In the genomic region with DNA sequence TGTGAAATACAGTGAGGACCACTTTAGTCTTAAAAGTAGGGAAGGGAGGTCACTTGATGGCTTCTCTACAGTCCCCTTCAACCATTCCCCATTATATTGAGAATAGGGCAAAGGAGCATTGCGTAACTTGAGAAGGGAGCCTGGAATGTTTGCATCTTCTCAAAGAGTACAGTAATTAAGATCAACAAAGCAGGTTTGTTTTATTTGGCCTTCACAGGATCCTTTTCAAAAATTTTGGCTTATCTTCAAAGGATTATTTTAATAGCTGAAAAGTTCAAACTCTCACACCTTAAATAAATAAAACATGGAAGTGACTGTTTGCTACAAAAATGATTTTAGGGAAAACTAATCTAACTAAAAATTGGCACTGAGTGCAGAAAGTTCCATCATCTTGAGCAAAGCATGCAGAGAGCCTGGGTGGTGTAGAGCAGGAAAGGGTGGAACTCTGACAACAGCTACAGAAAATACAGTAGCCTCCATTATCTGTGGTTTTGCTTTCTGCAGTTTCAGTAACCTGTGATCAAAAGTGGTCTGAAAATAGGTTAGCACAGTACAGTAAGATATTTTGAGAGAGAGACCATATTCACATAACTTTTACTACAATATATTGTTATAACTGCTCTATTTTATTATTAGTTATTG, we compare ENCODE assay signal across 8 cellular contexts.
DNase-seq lines count a peak whose midpoint lies in the region; ATAC-seq, FAIRE-seq and TF ChIP-seq lines count a peak whose summit lies in the region.

No MANE protein-coding gene starts in this region.

- no peak overlapping the region for H3K27ac ChIP-seq in GM23338 (ENCODE audit: low read depth)
- H3K27ac ChIP-seq in keratinocyte (ENCODE audit: control insufficient read depth, insufficient read depth, low read length): no peak overlapping the region

- H3K9me3 ChIP-seq in keratinocyte (ENCODE audit: control insufficient read depth, low read depth, low read length): no peaks in the 10 kb centered on the region

- H3K4me1 Mint-ChIP-seq in GM23338 (peaks cover 13% of the 10 kb centered on the region; the same call in 2 of the 3 replicates), osteocyte (ENCODE audit: unreplicated experiment) (no peaks in the 10 kb centered on the region)

- DNase-seq in GM23338 (ENCODE audit: low spot score) (peak; percentile 46), NCI-H1105 treated with DMSO at 0.1 percent for 48 hours (lab: John Stamatoyannopoulos, UW) (peak; percentile 50), keratinocyte (ENCODE audit: low read depth, low spot score) (no peak), osteocyte (ENCODE audit: extremely low spot score, unreplicated experiment) (no peak), NCI-H524 (lab: John Stamatoyannopoulos, UW) (no peak), GM03348 (ENCODE audit: low spot score) (no peak)

- H4K20me1 ChIP-seq in GM23338 (replicated peaks; ENCODE audit: insufficient read depth) (no peaks in the 10 kb centered on the region), keratinocyte (ENCODE audit: control insufficient read depth, extremely low read depth, insufficient read depth, low read length) (no peaks in the 10 kb centered on the region)

- no peaks in the 10 kb centered on the region for H3F3A ChIP-seq in GM23338 (replicated peaks; ENCODE audit: low read depth)

- H3K27me3 ChIP-seq in GM23338 (ENCODE audit: insufficient read depth) (no peaks in the 10 kb centered on the region), keratinocyte (ENCODE audit: control insufficient read depth, extremely low read depth, insufficient read depth, low read length) (no peaks in the 10 kb centered on the region)

- peaks cover 3% of the 10 kb centered on the region for H3K9me1 ChIP-seq in keratinocyte (ENCODE audit: control insufficient read depth, extremely low read depth, insufficient read depth, low read length)

- TF ChIP-seq CTCF in GM23338 (conservative IDR thresholded peaks at IDR 0.05; ENCODE audit: low read depth in 2 of 2) (no peak), keratinocyte (optimal IDR thresholded peaks at IDR 0.05 in 1 of 3, IDR thresholded peaks at IDR 0.05 in 1 of 3, conservative IDR thresholded peaks at IDR 0.05 in 1 of 3; ENCODE audit: extremely low read depth in 1 of 3, insufficient read depth in 2 of 3, low read length in 3 of 3) (no peak), osteocyte (IDR thresholded peaks at IDR 0.05) (no peak)

- no peak overlapping the region for H3K9ac ChIP-seq in keratinocyte (ENCODE audit: control insufficient read depth, extremely low read depth, insufficient read depth, low read length)

- no peak overlapping the region for H3K27ac Mint-ChIP-seq in GM23338
- no peak overlapping the region for H3K27ac Mint-ChIP-seq in osteocyte (ENCODE audit: unreplicated experiment)

- dilution Hi-C loops in keratinocyte (cut with MboI; ENCODE audit: extremely low pct_ligation_motif_present, low sequenced_read_pairs): no loop called here

- H3K4me2 ChIP-seq in GM23338 (no peak overlapping the region), keratinocyte (ENCODE audit: control insufficient read depth, extremely low read depth, insufficient read depth, low read depth, low read length) (no peak overlapping the region)

- H2AFZ ChIP-seq in GM23338 (no peak overlapping the region), keratinocyte (ENCODE audit: control insufficient read depth, low read length) (no peak overlapping the region)

- ATAC-seq in GM18873 (IDR thresholded peaks at IDR 0.05; ENCODE audit: low FRiP score, unreplicated experiment) (peak; percentile 70), GM23338 (peak; percentile 58), GM19035 (IDR thresholded peaks at IDR 0.05; ENCODE audit: unreplicated experiment) (no peak)

- peak; percentile 29 for FAIRE-seq in keratinocyte (lab: Jason Lieb, UNC)

- no peak overlapping the region for H3K4me3 ChIP-seq in GM23338
- H3K4me3 ChIP-seq in keratinocyte (ENCODE audit: control insufficient read depth in 2 of 3, extremely low read depth in 1 of 3, insufficient read depth in 2 of 3, low read depth in 1 of 3, low read length in 3 of 3): no peak overlapping the region

- H3K4me3 Mint-ChIP-seq in GM23338 (no peak overlapping the region), osteocyte (ENCODE audit: unreplicated experiment) (no peak overlapping the region)

- H3K9me3 Mint-ChIP-seq in GM23338 (no peaks in the 10 kb centered on the region), osteocyte (ENCODE audit: unreplicated experiment) (no peaks in the 10 kb centered on the region)

- H3K27me3 Mint-ChIP-seq in GM23338 (ENCODE audit: insufficient read depth, low read depth, poor library complexity) (no peaks in the 10 kb centered on the region), osteocyte (ENCODE audit: unreplicated experiment) (peaks cover 5% of the 10 kb centered on the region)

- H3K79me2 ChIP-seq in GM23338 (replicated peaks; ENCODE audit: insufficient read depth): no peaks in the 10 kb centered on the region
- H3K79me2 ChIP-seq in keratinocyte (ENCODE audit: control insufficient read depth, insufficient read depth, low read length): no peaks in the 10 kb centered on the region

- H3K36me3 ChIP-seq in GM23338 (ENCODE audit: insufficient read depth): no peaks in the 10 kb centered on the region
- no peaks in the 10 kb centered on the region for H3K36me3 ChIP-seq in keratinocyte (ENCODE audit: control insufficient read depth in 2 of 2, extremely low read depth in 1 of 2, insufficient read depth in 2 of 2, low read length in 2 of 2)

- H3K36me3 Mint-ChIP-seq in GM23338 (ENCODE audit: low read depth): no peaks in the 10 kb centered on the region
- H3K36me3 Mint-ChIP-seq in osteocyte (ENCODE audit: unreplicated experiment): no peaks in the 10 kb centered on the region

- H3K4me1 ChIP-seq in GM23338 (ENCODE audit: insufficient read depth) (peaks cover 7% of the 10 kb centered on the region), keratinocyte (ENCODE audit: control insufficient read depth, extremely low read depth, insufficient read depth, low read length) (peaks cover 5% of the 10 kb centered on the region)

- H3K9me2 ChIP-seq in GM23338 (ENCODE audit: insufficient read depth): peaks cover 8% of the 10 kb centered on the region; the same call in 1 of the 2 replicates

TF ChIP-seq in GM23338, 12 proteins besides CTCF, POLR2A, EP300 and RAD21 (continues in another document):
- TF ChIP-seq EZH2 (IDR thresholded peaks at IDR 0.05; ENCODE audit: low read depth, unreplicated experiment) (no peak), ZNF114 (CRISPR knock-in tag; IDR thresholded peaks at IDR 0.05) (no peak), POLR2AphosphoS5 (IDR thresholded peaks at IDR 0.05; ENCODE audit: low read depth) (no peak), CREB1 (CRISPR knock-in tag; IDR thresholded peaks at IDR 0.05; ENCODE audit: low read depth) (no peak), JUNB (IDR thresholded peaks at IDR 0.05; ENCODE audit: unreplicated experiment) (no peak)
- TF ChIP-seq, protein P1, sequence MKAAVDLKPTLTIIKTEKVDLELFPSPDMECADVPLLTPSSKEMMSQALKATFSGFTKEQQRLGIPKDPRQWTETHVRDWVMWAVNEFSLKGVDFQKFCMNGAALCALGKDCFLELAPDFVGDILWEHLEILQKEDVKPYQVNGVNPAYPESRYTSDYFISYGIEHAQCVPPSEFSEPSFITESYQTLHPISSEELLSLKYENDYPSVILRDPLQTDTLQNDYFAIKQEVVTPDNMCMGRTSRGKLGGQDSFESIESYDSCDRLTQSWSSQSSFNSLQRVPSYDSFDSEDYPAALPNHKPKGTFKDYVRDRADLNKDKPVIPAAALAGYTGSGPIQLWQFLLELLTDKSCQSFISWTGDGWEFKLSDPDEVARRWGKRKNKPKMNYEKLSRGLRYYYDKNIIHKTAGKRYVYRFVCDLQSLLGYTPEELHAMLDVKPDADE (IDR thresholded peaks at IDR 0.05): no peak

Comparison
In these comparisons a context has a peak if more than half of its experiments do, and no peak if none do; other contexts are left out.
1. DNase-seq: peak in GM23338 (single experiment) and NCI-H1105 treated with DMSO at 0.1 percent for 48 hours (single experiment); none in keratinocyte (single experiment), osteocyte (single experiment), NCI-H524 (0 of 2) and GM03348 (single experiment).